In the genomic region with DNA sequence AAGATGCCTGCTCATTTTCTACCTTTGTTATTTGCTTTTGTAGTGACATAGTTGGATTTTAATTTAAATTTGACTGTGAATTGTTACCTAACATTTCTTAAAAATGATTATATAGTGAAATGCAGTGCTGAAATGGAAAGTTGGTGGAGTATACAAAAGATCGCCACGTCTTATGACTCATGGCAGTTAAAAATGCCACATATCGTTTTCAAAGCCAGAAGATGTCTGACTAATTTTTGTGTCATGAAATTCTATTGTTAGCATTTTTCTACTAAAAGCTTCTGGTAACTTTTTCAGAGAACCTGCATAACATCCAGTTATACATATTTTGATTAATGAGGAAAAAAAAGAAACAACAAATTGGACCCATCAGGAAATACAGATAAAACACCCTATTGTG, we compare ENCODE assay signal across 12 cellular contexts. TPM values are rescaled to one million over a fixed set of nuclear protein-coding genes. Genes with fewer than 3 reads are reported as not detected.
DNase-seq lines count a peak whose midpoint lies in the region; ATAC-seq and TF ChIP-seq lines count a peak whose summit lies in the region.
"Had no signal": no experiment of that assay in that cellular context is flagged by ENCODE, and none has a peak within 500 bp of the region (broad histone marks: within the 10 kb centered on the region; RNA-seq: fewer than 3 reads in every experiment).

No MANE protein-coding gene starts in this region.

- no peaks in the 10 kb centered on the region for H3K36me3 ChIP-seq in naive thymus-derived CD4-positive, alpha-beta T cell (ENCODE audit: control insufficient read depth in 2 of 3, insufficient read depth in 3 of 3, low read length in 3 of 3)
- H3K36me3 ChIP-seq in thyroid gland: no peaks in the 10 kb centered on the region

- no peaks in the 10 kb centered on the region for H3K9me3 ChIP-seq in naive thymus-derived CD4-positive, alpha-beta T cell (ENCODE audit: control insufficient read depth in 2 of 3, low read length in 3 of 3)
- H3K9me3 ChIP-seq in thyroid gland: no peaks in the 10 kb centered on the region

- no peak for TF ChIP-seq CTCF in thyroid gland (IDR thresholded peaks at IDR 0.05)

- no peak overlapping the region for H3K4me3 ChIP-seq in naive thymus-derived CD4-positive, alpha-beta T cell (ENCODE audit: low read length)
- no peak overlapping the region for H3K4me3 ChIP-seq in thyroid gland (replicated peaks in 1 of 3)

- WGBS in thyroid gland, 2 donors: 76% methylated on average over 3 of the region's 3 CpGs

- no peak overlapping the region for H3K27ac Mint-ChIP-seq in naive thymus-derived CD4-positive, alpha-beta T cell

- peaks cover 0 to 23% (median 9%) of the 10 kb centered on the region in 5 donors for H3K36me3 Mint-ChIP-seq in naive thymus-derived CD4-positive, alpha-beta T cell
- H3K36me3 Mint-ChIP-seq: immature natural killer cell had no signal

- TF ChIP-seq POLR2A in GM18505 (IDR thresholded peaks at IDR 0.05; ENCODE audit: borderline replicate concordance, extremely low read depth, insufficient read depth, insufficient read length) (no peak), thyroid gland (IDR thresholded peaks at IDR 0.05) (no peak)

- H3K4me1 Mint-ChIP-seq in naive thymus-derived CD4-positive, alpha-beta T cell: peaks cover 17 to 91% (median 77%) of the 10 kb centered on the region in 7 donors

- ATAC-seq in GM18505 (IDR thresholded peaks at IDR 0.05; ENCODE audit: unreplicated experiment) (no peak), HG02610 (IDR thresholded peaks at IDR 0.05; ENCODE audit: unreplicated experiment) (no peak)
- no peak for ATAC-seq in naive thymus-derived CD4-positive, alpha-beta T cell

- DNase-seq in AG08396 (ENCODE audit: low spot score) (peak; percentile 49), HPDE6-E6E7 (ENCODE audit: extremely low spot score) (peak; percentile 47), amniotic epithelial cell (ENCODE audit: low read depth) (peak; percentile 63), hepatic stellate cell (ENCODE audit: low spot score) (peak; percentile 40), thyroid gland (no peak)
- DNase-seq in naive thymus-derived CD4-positive, alpha-beta T cell: no peak
- DNase-seq: immature natural killer cell, NCI-H1417, occipital lobe, T1000 had no signal

- H3K4me1 ChIP-seq in naive thymus-derived CD4-positive, alpha-beta T cell (ENCODE audit: control insufficient read depth in 2 of 2, insufficient read depth in 2 of 2, low read length in 2 of 2): peaks cover 0 to 9% of the 10 kb centered on the region in 2 donors
- H3K4me1 ChIP-seq in thyroid gland: peaks cover 17 to 24% of the 10 kb centered on the region in 2 donors

- POLR2A ChIA-PET in naive thymus-derived CD4-positive, alpha-beta T cell (lab: Charles Lee): interaction anchor here (1.3 kb wide), 1 partner anchor 9 kb away, joined by 3 read pairs; no protein-coding TSS in a partner anchor

- intact Hi-C loops in naive thymus-derived CD4-positive, alpha-beta T cell (cut with micrococcal nuclease): no loop called here
- intact Hi-C loops in thyroid gland (cut with DNase I): no loop called here

- no peaks in the 10 kb centered on the region for H3K27me3 Mint-ChIP-seq in naive thymus-derived CD4-positive, alpha-beta T cell

- H3K4me3 Mint-ChIP-seq in naive thymus-derived CD4-positive, alpha-beta T cell: no peak overlapping the region
- H3K4me3 Mint-ChIP-seq: immature natural killer cell had no signal

- H3K27ac ChIP-seq in naive thymus-derived CD4-positive, alpha-beta T cell (ENCODE audit: low read depth, low read length): no peak overlapping the region
- no peak overlapping the region for H3K27ac ChIP-seq in thyroid gland

- H3K9me3 Mint-ChIP-seq in naive thymus-derived CD4-positive, alpha-beta T cell: peaks cover 0 to 3% (median 0%) of the 10 kb centered on the region in 11 donors
- H3K9me3 Mint-ChIP-seq: immature natural killer cell had no signal

- H3K27me3 ChIP-seq in naive thymus-derived CD4-positive, alpha-beta T cell (ENCODE audit: control insufficient read depth in 2 of 2, insufficient read depth in 2 of 2, low read length in 2 of 2): no peaks in the 10 kb centered on the region
- H3K27me3 ChIP-seq in thyroid gland: no peaks in the 10 kb centered on the region

- CTCF ChIA-PET in naive thymus-derived CD4-positive, alpha-beta T cell (lab: Charles Lee): no interaction called here

RNA-seq across cellular contexts. Expression of a gene that starts 20.6 kb away (rescaled TPM):
- total RNA-seq in naive thymus-derived CD4-positive, alpha-beta T cell: 10 to 100 TPM; 26.3 to 45.1 (median 33.9) TPM
- polyA plus RNA-seq in naive thymus-derived CD4-positive, alpha-beta T cell: 10 to 100 TPM; 21.8 to 22.3 TPM
- 10 to 100 TPM; 41.6 to 53.2 (median 47.8) TPM for total RNA-seq in thyroid gland

RNA-seq across cellular contexts. Expression of a gene that starts 44.0 kb away (rescaled TPM):
- total RNA-seq in naive thymus-derived CD4-positive, alpha-beta T cell: 10 to 100 TPM; 10.4 to 13.9 (median 11.3) TPM
- polyA plus RNA-seq in naive thymus-derived CD4-positive, alpha-beta T cell: 10 to 100 TPM in 1 of 2 donors, 1 to 10 TPM in 1; 7.3 to 15.3 TPM
- 10 to 100 TPM in 1 of 4 donors, 1 to 10 TPM in 3; 6.5 to 14.6 (median 8.6) TPM for total RNA-seq in thyroid gland

Comparison
In these comparisons a context has a peak if more than half of its experiments do, and no peak if none do; other contexts are left out.
1. DNase-seq: peak in AG08396 (single experiment), HPDE6-E6E7 (single experiment), amniotic epithelial cell (single experiment) and hepatic stellate cell (single experiment); none in naive thymus-derived CD4-positive, alpha-beta T cell (0 of 9) and thyroid gland (0 of 2).